ENCODE assay signal across 8 cellular contexts in genomic region chr6:68635412-68635705, GRCh38. TPM values are rescaled to one million over a fixed set of nuclear protein-coding genes. Genes with fewer than 3 reads are reported as not detected.
DNase-seq lines count a peak whose midpoint lies in the region; ATAC-seq and TF ChIP-seq lines count a peak whose summit lies in the region.

No MANE protein-coding gene starts in this region.

- peaks cover 2% of the 10 kb centered on the region for H3K4me1 ChIP-seq in osteoblast (ENCODE audit: insufficient read depth, low read length)
- peaks cover 4 to 7% of the 10 kb centered on the region in 2 donors for H3K4me1 ChIP-seq in adrenal gland (replicated peaks in 1 of 2)

- ATAC-seq in GM18498 (IDR thresholded peaks at IDR 0.05; ENCODE audit: unreplicated experiment) = peak; percentile 10
- peak; percentile 9 for ATAC-seq in HG03280 (IDR thresholded peaks at IDR 0.05; ENCODE audit: unreplicated experiment)
- ATAC-seq in GM21723 (IDR thresholded peaks at IDR 0.05; ENCODE audit: unreplicated experiment) = no peak
- no peak for ATAC-seq in GM19467 (IDR thresholded peaks at IDR 0.05; ENCODE audit: unreplicated experiment)

- no peaks in the 10 kb centered on the region for H4K20me1 ChIP-seq in osteoblast (ENCODE audit: insufficient read depth, low read length)

- no peaks in the 10 kb centered on the region for H3K79me2 ChIP-seq in osteoblast (ENCODE audit: insufficient read depth, low read length)

- H2AFZ ChIP-seq in osteoblast (ENCODE audit: low read length) = peak overlapping the region; percentile 85

- intact Hi-C loops in adrenal gland (cut with DNase I) = loop anchor here in 1 of 2 donors (5.0 kb wide), 1 partner anchor 142 kb away; no protein-coding TSS in a partner anchor

- no peaks in the 10 kb centered on the region for H3K9me3 ChIP-seq in osteoblast (ENCODE audit: low read depth, low read length)
- H3K9me3 ChIP-seq in adrenal gland (replicated peaks in 1 of 3) = no peaks in the 10 kb centered on the region

- peak overlapping the region; percentile 81 for H3K4me3 ChIP-seq in coronary artery
- H3K4me3 ChIP-seq in osteoblast (ENCODE audit: insufficient read depth, low read length) = peak overlapping the region; percentile 71
- H3K4me3 ChIP-seq in adrenal gland = peak overlapping the region in 2 of 4 donors; percentile 30 to 74

- H3K27me3 ChIP-seq in osteoblast (ENCODE audit: insufficient read depth, low read length) (peaks cover 39% of the 10 kb centered on the region), adrenal gland (no peaks in the 10 kb centered on the region)

- TF ChIP-seq POLR2A in adrenal gland (IDR thresholded peaks at IDR 0.05) = no peak

- H3K27ac ChIP-seq in coronary artery = peak overlapping the region; percentile 47 to 91
- H3K27ac ChIP-seq in osteoblast (ENCODE audit: low read depth, low read length) = no peak overlapping the region
- peak overlapping the region in 2 of 5 donors; percentile 70 to 86 for H3K27ac ChIP-seq in adrenal gland

- CTCF ChIA-PET in HEK293T (lab: Yijun Ruan, JAX) = interaction anchor here (0.6 to 2.2 kb wide), 5 partner anchors 63 to 613 kb away, joined by 3 to 9 read pairs (median 3); no protein-coding TSS in a partner anchor

- H3K36me3 ChIP-seq in osteoblast (ENCODE audit: insufficient read depth, low read length) (no peaks in the 10 kb centered on the region), adrenal gland (replicated peaks in 1 of 2) (no peaks in the 10 kb centered on the region)

- POLR2A ChIA-PET in HEK293T (lab: Yijun Ruan, JAX) = interaction anchor here (0.7 to 3.1 kb wide), 9 partner anchors 26 to 228 kb away, joined by 3 to 25 read pairs (median 4); no protein-coding TSS in a partner anchor

- TF ChIP-seq CTCF in coronary artery (IDR thresholded peaks at IDR 0.05) = no peak
- TF ChIP-seq CTCF in osteoblast (IDR thresholded peaks at IDR 0.05; ENCODE audit: extremely low read depth, low read depth, low read length) = no peak
- no peak for TF ChIP-seq CTCF in adrenal gland (IDR thresholded peaks at IDR 0.05)

- DNase-seq in coronary artery (ENCODE audit: low spot score) (no peak), osteoblast (ENCODE audit: insufficient read length, low spot score, missing footprints) (no peak), HEK293T (ENCODE audit: extremely low spot score) (no peak), adrenal gland (no peak)

- H3K4me2 ChIP-seq in osteoblast (ENCODE audit: insufficient read depth, low read length) = peak overlapping the region; percentile 87

- 0 to 2% (median 0%) methylated on average over 15 of the region's 15 CpGs for WGBS in adrenal gland, 4 donors

TF ChIP-seq in HEK293T, 16 proteins besides CTCF, POLR2A, EP300 and RAD21:
- no peak for TF ChIP-seq BHLHE40 (IDR thresholded peaks at IDR 0.05; ENCODE audit: borderline replicate concordance)
- no peak for TF ChIP-seq FOXK2 (IDR thresholded peaks at IDR 0.05)
- TF ChIP-seq TARDBP (IDR thresholded peaks at IDR 0.05) = no peak
- TF ChIP-seq SUZ12 (IDR thresholded peaks at IDR 0.05) = no peak
- TF ChIP-seq ZNF384 (IDR thresholded peaks at IDR 0.05) = no peak
- TF ChIP-seq HDGF (IDR thresholded peaks at IDR 0.05; ENCODE audit: borderline replicate concordance) = no peak
- no peak for TF ChIP-seq NFRKB (IDR thresholded peaks at IDR 0.05)
- no peak for TF ChIP-seq CTBP1 (IDR thresholded peaks at IDR 0.05; ENCODE audit: borderline replicate concordance)
- TF ChIP-seq PKNOX1 (IDR thresholded peaks at IDR 0.05) = no peak
- no peak for TF ChIP-seq ARNT (IDR thresholded peaks at IDR 0.05)

RNA-seq across cellular contexts. Expression of gene ADGRB3, which starts 0.3 kb away (rescaled TPM):
- not detected in 2 replicates for total RNA-seq in osteoblast
- total RNA-seq in adrenal gland = 1 to 10 TPM; 1.3 to 4.8 (median 1.9) TPM
- 1 to 10 TPM; 2.4 to 6.8 (median 4.6) TPM for polyA plus RNA-seq in adrenal gland

Comparison
In these comparisons a context has a peak if more than half of its experiments do, and no peak if none do; other contexts are left out.
1. ATAC-seq: peak in GM18498 (single experiment) and HG03280 (single experiment); none in GM21723 (single experiment) and GM19467 (single experiment).